In genomic region chr4:41990029-41990382, GRCh38 we compare ENCODE assay signal across 8 cellular contexts. TPM values are rescaled to one million over a fixed set of nuclear protein-coding genes. Genes with fewer than 3 reads are reported as not detected.
A peak's percentile ranks its signal among the peaks of the same experiment; 100 is the strongest.
DNase-seq lines count a peak whose midpoint lies in the region; ATAC-seq and TF ChIP-seq lines count a peak whose summit lies in the region.

No MANE protein-coding gene starts in this region.

- DNase-seq in glomerular endothelial cell (ENCODE audit: extremely low read depth, low read depth, low spot score) (peak; percentile 5), sciatic nerve (ENCODE audit: low spot score) (no peak)
- no peak for DNase-seq in central memory CD4-positive, alpha-beta T cell
- DNase-seq in activated CD4-positive, CD25-positive, alpha-beta regulatory T cell treated with anti-CD3 and anti-CD28 coated beads, Interleukin-2, amount 50 U/mL, for 72 hours: no peak
- no peak for DNase-seq in activated CD4-positive, CD25-positive, alpha-beta regulatory T cell (lab: John Stamatoyannopoulos, UW)

- ATAC-seq in GM19025 (IDR thresholded peaks at IDR 0.05; ENCODE audit: low read depth, unreplicated experiment) (peak; percentile 6), HG02852 (IDR thresholded peaks at IDR 0.05; ENCODE audit: unreplicated experiment) (peak; percentile 16), SK-N-SH treated with all-trans-retinoic acid at 6 μM for 48 hours (peak; percentile 45), sciatic nerve (peak; percentile 27)

- intact Hi-C loops in sciatic nerve (cut with DNase I): no loop called here

TF ChIP-seq in SK-N-SH treated with all-trans-retinoic acid at 6 μM for 48 hours, 23 proteins besides CTCF, POLR2A, EP300 and RAD21:
- TF ChIP-seq ZC3H10 (CRISPR knock-in tag; IDR thresholded peaks at IDR 0.05) (no peak), PPARA (CRISPR knock-in tag; IDR thresholded peaks at IDR 0.05; ENCODE audit: borderline replicate concordance) (no peak), ZNF70 (CRISPR knock-in tag; IDR thresholded peaks at IDR 0.05) (no peak), ZNF565 (CRISPR knock-in tag; conservative IDR thresholded peaks at IDR 0.05; ENCODE audit: low read depth) (no peak), ZNF8 (CRISPR knock-in tag; IDR thresholded peaks at IDR 0.05) (no peak), POU6F1 (CRISPR knock-in tag; IDR thresholded peaks at IDR 0.05; ENCODE audit: borderline replicate concordance, low read depth) (no peak), BACH2 (CRISPR knock-in tag; IDR thresholded peaks at IDR 0.05; ENCODE audit: borderline replicate concordance) (no peak), ESRRG (CRISPR knock-in tag; IDR thresholded peaks at IDR 0.05) (no peak), ARNTL (CRISPR knock-in tag; IDR thresholded peaks at IDR 0.05; ENCODE audit: borderline replicate concordance, low read depth) (no peak), PATZ1 (CRISPR knock-in tag; IDR thresholded peaks at IDR 0.05; ENCODE audit: borderline replicate concordance) (no peak), ZFP3 (CRISPR knock-in tag; IDR thresholded peaks at IDR 0.05) (no peak), GLIS3 (CRISPR knock-in tag; IDR thresholded peaks at IDR 0.05) (no peak), CREB5 (CRISPR knock-in tag; IDR thresholded peaks at IDR 0.05; ENCODE audit: low read depth) (no peak), TCF4 (CRISPR knock-in tag; IDR thresholded peaks at IDR 0.05; ENCODE audit: borderline replicate concordance) (no peak), TSHZ2 (CRISPR knock-in tag; IDR thresholded peaks at IDR 0.05) (no peak), CSRNP3 (CRISPR knock-in tag; IDR thresholded peaks at IDR 0.05) (no peak), TOX (CRISPR knock-in tag; IDR thresholded peaks at IDR 0.05; ENCODE audit: borderline replicate concordance) (no peak)

RNA-seq across cellular contexts. Expression of gene SLC30A9, which starts 0.3 kb away (rescaled TPM):
- total RNA-seq in glomerular endothelial cell (43.0 and 48.6 TPM in 2 replicates), sciatic nerve (55.1 TPM)

RNA-seq across cellular contexts. Expression of gene DCAF4L1, which starts 8.4 kb away (rescaled TPM):
- total RNA-seq in glomerular endothelial cell (0.18 TPM in 1 of 2 replicates, not detected in the other), sciatic nerve (0.36 TPM)

RNA-seq across cellular contexts. Expression of gene TMEM33, which starts 54.8 kb away (rescaled TPM):
- total RNA-seq in glomerular endothelial cell (27.8 and 53.3 TPM in 2 replicates), sciatic nerve (51.7 TPM)
